Comparison of ENCODE assay signal across 8 cellular contexts in genomic region chr7:43954524-43955228, GRCh38. TPM values are rescaled to one million over a fixed set of nuclear protein-coding genes. Genes with fewer than 3 reads are reported as not detected.
DNase-seq lines count a peak whose midpoint lies in the region; ATAC-seq and TF ChIP-seq lines count a peak whose summit lies in the region.

No MANE protein-coding gene starts in this region.

- no peak overlapping the region for H2BK12ac ChIP-seq in H9 (ENCODE audit: insufficient read length, low read depth, low read length)

- H3K9me3 ChIP-seq in H9 (ENCODE audit: control insufficient read depth, low read depth, low read length) = no peaks in the 10 kb centered on the region

- no peak overlapping the region for H2BK20ac ChIP-seq in H9 (ENCODE audit: low read depth, low read length, poor library complexity, severe bottlenecking)

- H3K56ac ChIP-seq in H9 (ENCODE audit: insufficient read length, low read depth, low read length) = no peak overlapping the region

- no peak overlapping the region for H4K5ac ChIP-seq in H9 (ENCODE audit: insufficient read length, low read depth, low read length)

- H3K14ac ChIP-seq in H9 (ENCODE audit: insufficient read depth, low read length) = no peak overlapping the region

- no CpG with 5 or more reads among the region's 3 CpGs for WGBS in H9 (ENCODE audit: extremely low coverage, insufficient read length, low lambda C conversion rate)

- H2BK120ac ChIP-seq in H9 (ENCODE audit: low read depth, low read length, poor library complexity, severe bottlenecking) = no peak overlapping the region

- no peaks in the 10 kb centered on the region for H3K79me2 ChIP-seq in H9 (ENCODE audit: insufficient read depth, low read length)

- no peak overlapping the region for H3K9ac ChIP-seq in H9 (ENCODE audit: extremely low read depth, insufficient read length, low read length)

- H3K9me3 Mint-ChIP-seq in activated T-cell treated with anti-CD3 and anti-CD28 coated beads, Interleukin-2, amount 50 U/mL, for 4 hours = no peaks in the 10 kb centered on the region
- H3K9me3 Mint-ChIP-seq in activated T-cell treated with anti-CD3 and anti-CD28 coated beads, Interleukin-2, amount 50 U/mL, for 24 hours = no peaks in the 10 kb centered on the region
- H3K9me3 Mint-ChIP-seq in H9 = peaks cover 4 to 6% of the 10 kb centered on the region in 2 experiments; a peak in 3 of 5 replicates

- H3K27me3 ChIP-seq in H9 (ENCODE audit: insufficient read depth, low read length) = no peaks in the 10 kb centered on the region

- H2AK5ac ChIP-seq in H9 (ENCODE audit: insufficient read length, low read length) = no peak overlapping the region

- H3K36me3 Mint-ChIP-seq in activated T-cell treated with anti-CD3 and anti-CD28 coated beads, Interleukin-2, amount 50 U/mL, for 4 hours (ENCODE audit: insufficient read depth) = peaks cover 20% of the 10 kb centered on the region
- H3K36me3 Mint-ChIP-seq in activated T-cell treated with anti-CD3 and anti-CD28 coated beads, Interleukin-2, amount 50 U/mL, for 24 hours (ENCODE audit: low read depth) = peaks cover 48% of the 10 kb centered on the region
- peaks cover 1 to 4% (median 4%) of the 10 kb centered on the region in 3 experiments; a peak in 3 of 7 replicates for H3K36me3 Mint-ChIP-seq in H9 (ENCODE audit: insufficient read depth in 1 of 3, low read depth in 3 of 3)

- H3T11ph ChIP-seq in H9 (ENCODE audit: low read length) = no peak overlapping the region

- H4K20me1 ChIP-seq in H9 (ENCODE audit: control insufficient read depth, insufficient read depth, insufficient read length) = no peaks in the 10 kb centered on the region

- no peak overlapping the region for H4K8ac ChIP-seq in H9 (replicated peaks; ENCODE audit: insufficient read length, low read depth, low read length)

- no peak overlapping the region for H3K23ac ChIP-seq in H9 (ENCODE audit: insufficient read length, low read depth, low read length)

- no peak overlapping the region for H3K27ac ChIP-seq in H9 (ENCODE audit: insufficient read length, low read depth, low read length)

- no peak overlapping the region for H2BK15ac ChIP-seq in H9 (ENCODE audit: low read depth, low read length)

- H3K4me2 ChIP-seq in H9 (ENCODE audit: insufficient read depth, insufficient read length, low read length) = no peak overlapping the region

- H4K91ac ChIP-seq in H9 (ENCODE audit: insufficient read length, low read depth, low read length) = no peak overlapping the region

- no peaks in the 10 kb centered on the region for H3K27me3 Mint-ChIP-seq in activated T-cell treated with anti-CD3 and anti-CD28 coated beads, Interleukin-2, amount 50 U/mL, for 4 hours (ENCODE audit: low read depth)
- H3K27me3 Mint-ChIP-seq in activated T-cell treated with anti-CD3 and anti-CD28 coated beads, Interleukin-2, amount 50 U/mL, for 24 hours = no peaks in the 10 kb centered on the region
- H3K27me3 Mint-ChIP-seq in H9 (ENCODE audit: low read depth) = no peaks in the 10 kb centered on the region

- H3K18ac ChIP-seq in H9 (ENCODE audit: insufficient read length, low read depth, low read length) = no peak overlapping the region

- H3K23me2 ChIP-seq in H9 (ENCODE audit: insufficient read length, low read depth, low read length, poor library complexity, severe bottlenecking) = no peaks in the 10 kb centered on the region

- DNase-seq in activated T-cell treated with anti-CD3 and anti-CD28 coated beads, Interleukin-2, amount 50 U/mL, for 4 hours = no peak
- no peak for DNase-seq in activated T-cell treated with anti-CD3 and anti-CD28 coated beads, Interleukin-2, amount 50 U/mL, for 24 hours
- DNase-seq in H9 (peak; percentile 74), NCI-H345 (lab: John Stamatoyannopoulos, UW) (peak; percentile 10), anterior cingulate cortex (lab: John Stamatoyannopoulos, UW) (peak in 46 of 58 donors; percentile 11 to 74 (median 34)), iPS-NIHi11 (ENCODE audit: low spot score) (peak; percentile 76), superior temporal gyrus (ENCODE audit: extremely low spot score) (peak; percentile 88), NK-92 (lab: John Stamatoyannopoulos, UW; ENCODE audit: unreplicated experiment) (no peak)

- H3K4me1 ChIP-seq in H9 (ENCODE audit: insufficient read depth, low read length) = no peaks in the 10 kb centered on the region

- H3K79me1 ChIP-seq in H9 (ENCODE audit: insufficient read depth, low read depth, low read length, poor library complexity, severe bottlenecking) = no peaks in the 10 kb centered on the region

- no peak overlapping the region for H2BK5ac ChIP-seq in H9 (ENCODE audit: insufficient read length, low read length)

- TF ChIP-seq CTCF in H9 (conservative IDR thresholded peaks at IDR 0.05) = peak; percentile 73

- ATAC-seq in activated T-cell treated with anti-CD3 and anti-CD28 coated beads, Interleukin-2, amount 50 U/mL, for 4 hours = peak; percentile 48 to 59

- H2AFZ ChIP-seq in H9 (ENCODE audit: low read length) = no peak overlapping the region

- H3K4ac ChIP-seq in H9 (ENCODE audit: low read depth, low read length) = no peak overlapping the region

- H3K27ac Mint-ChIP-seq in activated T-cell treated with anti-CD3 and anti-CD28 coated beads, Interleukin-2, amount 50 U/mL, for 24 hours = no peak overlapping the region
- peak overlapping the region in 1 of 3 experiments; percentile 28; a peak in 1 of 7 replicates for H3K27ac Mint-ChIP-seq in H9

- H3K4me3 Mint-ChIP-seq in activated T-cell treated with anti-CD3 and anti-CD28 coated beads, Interleukin-2, amount 50 U/mL, for 4 hours = no peak overlapping the region
- H3K4me3 Mint-ChIP-seq in activated T-cell treated with anti-CD3 and anti-CD28 coated beads, Interleukin-2, amount 50 U/mL, for 24 hours = no peak overlapping the region
- no peak overlapping the region for H3K4me3 Mint-ChIP-seq in H9

- peaks cover 11% of the 10 kb centered on the region for H3K4me1 Mint-ChIP-seq in activated T-cell treated with anti-CD3 and anti-CD28 coated beads, Interleukin-2, amount 50 U/mL, for 4 hours (ENCODE audit: low read depth)
- H3K4me1 Mint-ChIP-seq in activated T-cell treated with anti-CD3 and anti-CD28 coated beads, Interleukin-2, amount 50 U/mL, for 24 hours (ENCODE audit: low read depth) = peaks cover 15% of the 10 kb centered on the region
- H3K4me1 Mint-ChIP-seq in H9 = peaks cover 3 to 4% of the 10 kb centered on the region in 2 experiments; a peak in 3 of 4 replicates

RNA-seq across cellular contexts. Expression of gene UBE2D4, which starts 28.4 kb away (rescaled TPM):
- 10 to 100 TPM; 20.9 to 25.8 (median 22.7) TPM for total RNA-seq in activated T-cell treated with anti-CD3 and anti-CD28 coated beads, Interleukin-2, amount 50 U/mL, for 4 hours
- total RNA-seq in H9 (2021) = 6.4 and 7.3 TPM in 2 replicates

RNA-seq across cellular contexts. Expression of gene SPDYE1, which starts 43.0 kb away (rescaled TPM):
- total RNA-seq in activated T-cell treated with anti-CD3 and anti-CD28 coated beads, Interleukin-2, amount 50 U/mL, for 4 hours = not detected
- not detected in 2 replicates for total RNA-seq in H9 (2021)

RNA-seq across cellular contexts. Expression of gene URGCP, which starts 48.3 kb away (rescaled TPM):
- 10 to 100 TPM; 31.7 to 32.6 (median 32.5) TPM for total RNA-seq in activated T-cell treated with anti-CD3 and anti-CD28 coated beads, Interleukin-2, amount 50 U/mL, for 4 hours
- total RNA-seq in H9 (2021) = 30.5 and 30.7 TPM in 2 replicates

Comparison
In these comparisons a context has a peak if more than half of its experiments do, and no peak if none do; other contexts are left out.
1. DNase-seq: peak in H9 (single experiment), NCI-H345 (single experiment), anterior cingulate cortex (46 of 58), iPS-NIHi11 (single experiment) and superior temporal gyrus (single experiment); none in activated T-cell treated with anti-CD3 and anti-CD28 coated beads, Interleukin-2, amount 50 U/mL, for 4 hours (single experiment), activated T-cell treated with anti-CD3 and anti-CD28 coated beads, Interleukin-2, amount 50 U/mL, for 24 hours (single experiment) and NK-92 (single experiment).